In genomic region chr1:200556005-200556404, GRCh38 we compare ENCODE assay signal across 15 cellular contexts.
DNase-seq lines count a peak whose midpoint lies in the region; ATAC-seq and TF ChIP-seq lines count a peak whose summit lies in the region.
"Had no signal": no experiment of that assay in that cellular context is flagged by ENCODE, and none has a peak within 500 bp of the region (broad histone marks: within the 10 kb centered on the region; RNA-seq: fewer than 3 reads in every experiment).

No MANE protein-coding gene starts in this region.

- no peak overlapping the region for H3T11ph ChIP-seq in H9 (ENCODE audit: low read length)

- H3K4me1 Mint-ChIP-seq in H9: no peaks in the 10 kb centered on the region
- H3K4me1 Mint-ChIP-seq: activated CD4-positive, alpha-beta T cell treated with anti-CD3 and anti-CD28 coated beads, Interleukin-2, amount 10 ng/mL, durations not matched to agents 24 days and 14 days; naive B cell had no signal

- H3K27me3 ChIP-seq in H9 (ENCODE audit: insufficient read depth, low read length) (no peaks in the 10 kb centered on the region), SK-N-SH (ENCODE audit: insufficient read depth) (no peaks in the 10 kb centered on the region), hepatocyte (no peaks in the 10 kb centered on the region), prostate gland (replicated peaks; ENCODE audit: insufficient read depth) (no peaks in the 10 kb centered on the region)

- H2BK15ac ChIP-seq in H9 (ENCODE audit: low read depth, low read length): no peak overlapping the region

- TF ChIP-seq CTCF in AG09309 (IDR thresholded peaks at IDR 0.05; ENCODE audit: control insufficient read depth, insufficient read depth, low read depth, low read length, missing control alignments) (peak; percentile 20), H9 (conservative IDR thresholded peaks at IDR 0.05) (peak; percentile 50), SK-N-SH (IDR thresholded peaks at IDR 0.05) (no peak; the same call in 1 of the 2 replicates), hepatocyte (IDR thresholded peaks at IDR 0.05; ENCODE audit: poor library complexity) (peak; percentile 9), prostate gland (IDR thresholded peaks at IDR 0.05) (no peak)

- TF ChIP-seq RAD21 in SK-N-SH (IDR thresholded peaks at IDR 0.05; ENCODE audit: low read length): peak; percentile 42

- H3K4me2 ChIP-seq in H9 (ENCODE audit: insufficient read depth, insufficient read length, low read length) (no peak overlapping the region), SK-N-SH (no peak overlapping the region), hepatocyte (no peak overlapping the region)
- H3K4me2 ChIP-seq: KMS-11 had no signal

- H3K4me1 ChIP-seq in H9 (ENCODE audit: insufficient read depth, low read length) (no peaks in the 10 kb centered on the region), SK-N-SH (ENCODE audit: control insufficient read depth in 1 of 2, insufficient read depth in 2 of 2, low read depth in 1 of 2, low read length in 1 of 2) (no peaks in the 10 kb centered on the region), hepatocyte (ENCODE audit: insufficient read depth) (no peaks in the 10 kb centered on the region), prostate gland (replicated peaks) (no peaks in the 10 kb centered on the region)

- no peaks in the 10 kb centered on the region for H3K9me3 ChIP-seq in H9 (ENCODE audit: control insufficient read depth, low read depth, low read length)
- H3K9me3 ChIP-seq in SK-N-SH: no peaks in the 10 kb centered on the region
- H3K9me3 ChIP-seq in hepatocyte (ENCODE audit: low read depth): no peaks in the 10 kb centered on the region
- H3K9me3 ChIP-seq in prostate gland: no peaks in the 10 kb centered on the region

- no peak overlapping the region for H3K4ac ChIP-seq in H9 (ENCODE audit: low read depth, low read length)

- H4K20me1 ChIP-seq in H9 (ENCODE audit: control insufficient read depth, insufficient read depth, insufficient read length) (no peaks in the 10 kb centered on the region), SK-N-SH (ENCODE audit: insufficient read depth) (no peaks in the 10 kb centered on the region), hepatocyte (ENCODE audit: insufficient read depth, poor library complexity, severe bottlenecking) (no peaks in the 10 kb centered on the region)

- H3K36me3 Mint-ChIP-seq in H9 (ENCODE audit: insufficient read depth in 1 of 3, low read depth in 3 of 3): peaks cover 5 to 45% (median 24%) of the 10 kb centered on the region in 3 experiments; a peak in 6 of 7 replicates
- H3K36me3 Mint-ChIP-seq: naive B cell had no signal

- H4K8ac ChIP-seq in H9 (replicated peaks; ENCODE audit: insufficient read length, low read depth, low read length): no peak overlapping the region

- H3K27me3 Mint-ChIP-seq in H9 (ENCODE audit: low read depth): no peaks in the 10 kb centered on the region
- H3K27me3 Mint-ChIP-seq: activated CD4-positive, alpha-beta T cell treated with anti-CD3 and anti-CD28 coated beads, Interleukin-2, amount 10 ng/mL, durations not matched to agents 24 days and 14 days; naive B cell had no signal

- intact Hi-C loops in prostate gland (cut with DNase I): no loop called here

- H2AFZ ChIP-seq in H9 (ENCODE audit: low read length) (no peak overlapping the region), SK-N-SH (ENCODE audit: low read depth) (no peak overlapping the region), hepatocyte (no peak overlapping the region)

- no peak for DNase-seq in AG09309 (ENCODE audit: low read depth)
- DNase-seq in H9: no peak
- no peak for DNase-seq in SK-N-SH
- no peak for DNase-seq in hepatocyte (ENCODE audit: low spot score)
- no peak for DNase-seq in prostate gland (ENCODE audit: low spot score)
- no peak for DNase-seq in inferior parietal cortex (ENCODE audit: extremely low spot score)
- DNase-seq in GM19238 (ENCODE audit: insufficient read length, low spot score): no peak
- DNase-seq: amygdala; effector CD4-positive, alpha-beta T cell; kidney glomerular epithelial cell; naive B cell; NCI-H2029 treated with DMSO at 0.1 percent for 48 hours had no signal

- no peak overlapping the region for H4K5ac ChIP-seq in H9 (ENCODE audit: insufficient read length, low read depth, low read length)

- TF ChIP-seq POLR2A in prostate gland (IDR thresholded peaks at IDR 0.05): no peak

- no peak for TF ChIP-seq EP300 in SK-N-SH (IDR thresholded peaks at IDR 0.05; ENCODE audit: borderline replicate concordance in 1 of 2, low read depth in 1 of 2, low read length in 1 of 2)

- H2BK12ac ChIP-seq in H9 (ENCODE audit: insufficient read length, low read depth, low read length): no peak overlapping the region

- no peak overlapping the region for H3K56ac ChIP-seq in H9 (ENCODE audit: insufficient read length, low read depth, low read length)

- no peak overlapping the region for H3K18ac ChIP-seq in H9 (ENCODE audit: insufficient read length, low read depth, low read length)

- H4K91ac ChIP-seq in H9 (ENCODE audit: insufficient read length, low read depth, low read length): no peak overlapping the region

- H3K9me2 ChIP-seq in SK-N-SH (no peaks in the 10 kb centered on the region), hepatocyte (replicated peaks; ENCODE audit: insufficient read depth) (no peaks in the 10 kb centered on the region)

- POLR2A ChIA-PET in SK-N-SH (lab: Yijun Ruan, JAX): no interaction called here

- no peak overlapping the region for H3K27ac Mint-ChIP-seq in H9
- H3K27ac Mint-ChIP-seq: activated CD4-positive, alpha-beta T cell treated with anti-CD3 and anti-CD28 coated beads, Interleukin-2, amount 10 ng/mL, durations not matched to agents 24 days and 14 days; naive B cell had no signal

- no peaks in the 10 kb centered on the region for H3K9me3 Mint-ChIP-seq in H9
- H3K9me3 Mint-ChIP-seq: activated CD4-positive, alpha-beta T cell treated with anti-CD3 and anti-CD28 coated beads, Interleukin-2, amount 10 ng/mL, durations not matched to agents 24 days and 14 days; naive B cell had no signal

- no peak overlapping the region for H3K4me3 ChIP-seq in AG09309 (ENCODE audit: control insufficient read depth, low read depth, low read length)
- H3K4me3 ChIP-seq in SK-N-SH (ENCODE audit: low read depth in 2 of 2, low read length in 1 of 2): no peak overlapping the region
- H3K4me3 ChIP-seq in hepatocyte: no peak overlapping the region
- no peak overlapping the region for H3K4me3 ChIP-seq in prostate gland

- H3K79me2 ChIP-seq in H9 (ENCODE audit: insufficient read depth, low read length) (no peaks in the 10 kb centered on the region), SK-N-SH (ENCODE audit: insufficient read depth) (no peaks in the 10 kb centered on the region), hepatocyte (no peaks in the 10 kb centered on the region)

- no peak overlapping the region for H3K14ac ChIP-seq in H9 (ENCODE audit: insufficient read depth, low read length)

- H3K79me1 ChIP-seq in H9 (ENCODE audit: insufficient read depth, low read depth, low read length, poor library complexity, severe bottlenecking): no peaks in the 10 kb centered on the region

- no peak overlapping the region for H3K9ac ChIP-seq in H9 (ENCODE audit: extremely low read depth, insufficient read length, low read length)
- H3K9ac ChIP-seq in SK-N-SH: no peak overlapping the region
- H3K9ac ChIP-seq: KMS-11 had no signal

- ATAC-seq in HG03442 (IDR thresholded peaks at IDR 0.05; ENCODE audit: unreplicated experiment): no peak

- H2BK20ac ChIP-seq in H9 (ENCODE audit: low read depth, low read length, poor library complexity, severe bottlenecking): no peak overlapping the region

- no peaks in the 10 kb centered on the region for H3K23me2 ChIP-seq in H9 (ENCODE audit: insufficient read length, low read depth, low read length, poor library complexity, severe bottlenecking)

- no peak overlapping the region for H3K27ac ChIP-seq in H9 (ENCODE audit: insufficient read length, low read depth, low read length)
- H3K27ac ChIP-seq in SK-N-SH (ENCODE audit: low read depth in 2 of 2, low read length in 1 of 2): no peak overlapping the region
- no peak overlapping the region for H3K27ac ChIP-seq in hepatocyte
- no peak overlapping the region for H3K27ac ChIP-seq in prostate gland
- H3K27ac ChIP-seq: KMS-11 had no signal

- no peak overlapping the region for H3K4me3 Mint-ChIP-seq in H9
- H3K4me3 Mint-ChIP-seq: activated CD4-positive, alpha-beta T cell treated with anti-CD3 and anti-CD28 coated beads, Interleukin-2, amount 10 ng/mL, durations not matched to agents 24 days and 14 days; naive B cell had no signal

- CTCF ChIA-PET in SK-N-SH (lab: Yijun Ruan, JAX): interaction anchor here (0.9 to 2.7 kb wide), 6 partner anchors 9 to 416 kb away, joined by 3 to 7 read pairs (median 4); no protein-coding TSS in a partner anchor

- H3K36me3 ChIP-seq in SK-N-SH (replicated peaks in 1 of 2; ENCODE audit: control insufficient read depth in 1 of 2, insufficient read depth in 2 of 2, low read length in 1 of 2): peaks cover 13 to 14% of the 10 kb centered on the region in 2 experiments
- H3K36me3 ChIP-seq in hepatocyte (replicated peaks; ENCODE audit: insufficient read depth, low read depth): no peaks in the 10 kb centered on the region
- H3K36me3 ChIP-seq in prostate gland: no peaks in the 10 kb centered on the region

- no peak overlapping the region for H3K23ac ChIP-seq in H9 (ENCODE audit: insufficient read length, low read depth, low read length)

- H2BK5ac ChIP-seq in H9 (ENCODE audit: insufficient read length, low read length): no peak overlapping the region

- H3F3A ChIP-seq in SK-N-SH (replicated peaks; ENCODE audit: insufficient read depth): peaks cover 7% of the 10 kb centered on the region

- H2BK120ac ChIP-seq in H9 (ENCODE audit: low read depth, low read length, poor library complexity, severe bottlenecking): no peak overlapping the region

- no peak overlapping the region for H2AK5ac ChIP-seq in H9 (ENCODE audit: insufficient read length, low read length)

TF ChIP-seq in SK-N-SH, 30 proteins besides CTCF, POLR2A, EP300 and RAD21 (continues in another document):
- TF ChIP-seq NFIC (IDR thresholded peaks at IDR 0.05; ENCODE audit: borderline replicate concordance) (no peak), MXI1 (IDR thresholded peaks at IDR 0.05; ENCODE audit: low read depth, low read length) (no peak), NRF1 (IDR thresholded peaks at IDR 0.05; ENCODE audit: low read depth, low read length) (no peak), ELF1 (IDR thresholded peaks at IDR 0.05) (no peak), RXRA (IDR thresholded peaks at IDR 0.05; ENCODE audit: borderline replicate concordance, low read depth) (no peak), YY1 (IDR thresholded peaks at IDR 0.05; ENCODE audit: low read depth) (no peak), GABPA (IDR thresholded peaks at IDR 0.05; ENCODE audit: low read depth) (no peak), RCOR1 (IDR thresholded peaks at IDR 0.05; ENCODE audit: low read length) (no peak)

Comparison
In these comparisons a context has a peak if more than half of its experiments do, and no peak if none do; other contexts are left out.
1. CTCF ChIP-seq: peak in AG09309 (single experiment), H9 (single experiment) and hepatocyte (single experiment); none in SK-N-SH (single experiment) and prostate gland (0 of 4).